Comparison of ENCODE assay signal across 1 cellular context in genomic region chr17:76909971-76910760, GRCh38.
TF ChIP-seq lines count a peak whose summit lies in the region.

No MANE protein-coding gene starts in this region.

TF ChIP-seq in GM12878, 131 proteins besides CTCF, POLR2A, EP300 and RAD21 (continued from another document):
- TF ChIP-seq, protein P1, sequence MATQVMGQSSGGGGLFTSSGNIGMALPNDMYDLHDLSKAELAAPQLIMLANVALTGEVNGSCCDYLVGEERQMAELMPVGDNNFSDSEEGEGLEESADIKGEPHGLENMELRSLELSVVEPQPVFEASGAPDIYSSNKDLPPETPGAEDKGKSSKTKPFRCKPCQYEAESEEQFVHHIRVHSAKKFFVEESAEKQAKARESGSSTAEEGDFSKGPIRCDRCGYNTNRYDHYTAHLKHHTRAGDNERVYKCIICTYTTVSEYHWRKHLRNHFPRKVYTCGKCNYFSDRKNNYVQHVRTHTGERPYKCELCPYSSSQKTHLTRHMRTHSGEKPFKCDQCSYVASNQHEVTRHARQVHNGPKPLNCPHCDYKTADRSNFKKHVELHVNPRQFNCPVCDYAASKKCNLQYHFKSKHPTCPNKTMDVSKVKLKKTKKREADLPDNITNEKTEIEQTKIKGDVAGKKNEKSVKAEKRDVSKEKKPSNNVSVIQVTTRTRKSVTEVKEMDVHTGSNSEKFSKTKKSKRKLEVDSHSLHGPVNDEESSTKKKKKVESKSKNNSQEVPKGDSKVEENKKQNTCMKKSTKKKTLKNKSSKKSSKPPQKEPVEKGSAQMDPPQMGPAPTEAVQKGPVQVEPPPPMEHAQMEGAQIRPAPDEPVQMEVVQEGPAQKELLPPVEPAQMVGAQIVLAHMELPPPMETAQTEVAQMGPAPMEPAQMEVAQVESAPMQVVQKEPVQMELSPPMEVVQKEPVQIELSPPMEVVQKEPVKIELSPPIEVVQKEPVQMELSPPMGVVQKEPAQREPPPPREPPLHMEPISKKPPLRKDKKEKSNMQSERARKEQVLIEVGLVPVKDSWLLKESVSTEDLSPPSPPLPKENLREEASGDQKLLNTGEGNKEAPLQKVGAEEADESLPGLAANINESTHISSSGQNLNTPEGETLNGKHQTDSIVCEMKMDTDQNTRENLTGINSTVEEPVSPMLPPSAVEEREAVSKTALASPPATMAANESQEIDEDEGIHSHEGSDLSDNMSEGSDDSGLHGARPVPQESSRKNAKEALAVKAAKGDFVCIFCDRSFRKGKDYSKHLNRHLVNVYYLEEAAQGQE (IDR thresholded peaks at IDR 0.05; ENCODE audit: low read depth, low read length): peak; percentile 91
- TF ChIP-seq PAX5 (IDR thresholded peaks at IDR 0.05; ENCODE audit: borderline replicate concordance, low read depth, low read length): no peak
